ENCODE assay signal across 15 cellular contexts in genomic region chr19:980133-980998, GRCh38. TPM values are rescaled to one million over a fixed set of nuclear protein-coding genes. Genes with fewer than 3 reads are reported as not detected.
DNase-seq lines count a peak whose midpoint lies in the region; ATAC-seq, FAIRE-seq and TF ChIP-seq lines count a peak whose summit lies in the region.
"Had no signal": no experiment of that assay in that cellular context is flagged by ENCODE, and none has a peak within 500 bp of the region (broad histone marks: within the 10 kb centered on the region; RNA-seq: fewer than 3 reads in every experiment).

No MANE protein-coding gene starts in this region.

- peaks cover 26% of the 10 kb centered on the region for H3K79me2 ChIP-seq in K562 (ENCODE audit: control insufficient read depth, insufficient read depth, low read length)

- DNase-seq in K562 (ENCODE audit: extremely low read depth in 1 of 4, low spot score in 3 of 4) (peak; percentile 85 to 98 (median 88)), mucosa of gallbladder (ENCODE audit: low spot score) (peak; percentile 40), SIG-M5 treated with dmso at 0.1 percent for 504 hours (lab: John Stamatoyannopoulos, UW; ENCODE audit: unreplicated experiment) (no peak), NCI-H748 treated with DMSO at 0.1 percent for 48 hours (lab: John Stamatoyannopoulos, UW) (no peak)
- DNase-seq in activated naive CD8-positive, alpha-beta T cell treated with anti-CD3 and anti-CD28 coated beads for 36 hours = no peak
- DNase-seq: activated CD4-positive, alpha-beta T cell treated with anti-CD3 and anti-CD28 coated beads, Interleukin-2, amount 50 U/mL, for 1 hour; activated naive CD4-positive, alpha-beta T cell treated with anti-CD3 and anti-CD28 coated beads, Interleukin-2, amount 50 U/mL, for 16 hours; COR-L47; effector CD4-positive, alpha-beta T cell; NCI-H2227 treated with DMSO at 0.1 percent for 48 hours; nucleus accumbens; stimulated activated CD4-positive, alpha-beta T cell treated with anti-CD3 and anti-CD28 coated beads, Interleukin-4, amount 100 ng/mL, for 24 hours had no signal

- TF ChIP-seq EP300 in K562 (IDR thresholded peaks at IDR 0.05; ENCODE audit: low read length) = peak; percentile 74

- POLR2A ChIA-PET in K562 (lab: Yijun Ruan, JAX) = interaction anchor here (0.8 to 1.3 kb wide), 4 partner anchors 9 to 57 kb away, joined by 3 to 6 read pairs (median 5); no protein-coding TSS in a partner anchor

- H3K9me3 Mint-ChIP-seq in activated naive CD8-positive, alpha-beta T cell treated with anti-CD3 and anti-CD28 coated beads for 36 hours = no peaks in the 10 kb centered on the region

- peaks cover 8% of the 10 kb centered on the region for H3K4me1 Mint-ChIP-seq in activated naive CD8-positive, alpha-beta T cell treated with anti-CD3 and anti-CD28 coated beads for 36 hours

- peaks cover 7% of the 10 kb centered on the region for H3K36me3 Mint-ChIP-seq in activated naive CD8-positive, alpha-beta T cell treated with anti-CD3 and anti-CD28 coated beads for 36 hours

- TF ChIP-seq CTCF in K562 (IDR thresholded peaks at IDR 0.05 in 2 of 3, conservative IDR thresholded peaks at IDR 0.05 in 1 of 3; ENCODE audit: insufficient read depth in 2 of 3, low read depth in 1 of 3, low read length in 3 of 3) = no peak

- BruUV-seq in K562 (replicated peaks; lab: Mats Ljungman, UMichigan) = TSS peak; percentile 86

- no peak overlapping the region for H3K4me3 Mint-ChIP-seq in activated naive CD8-positive, alpha-beta T cell treated with anti-CD3 and anti-CD28 coated beads for 36 hours

- in situ Hi-C loops in K562 (cut with MboI) = loop anchor here (5.0 kb wide), 1 partner anchor 58 kb away; no protein-coding TSS in a partner anchor

- peak overlapping the region; percentile 37 for H2AFZ ChIP-seq in K562 (ENCODE audit: low read depth, low read length)

- FAIRE-seq in K562 (lab: Jason Lieb, UNC) = peak; percentile 94

- H3K27ac ChIP-seq in HUES48 (ENCODE audit: low read depth, low read length) (peak overlapping the region; percentile 78), K562 (ENCODE audit: extremely low read depth, low read depth, low read length) (peak overlapping the region; percentile 85)
- H3K27ac ChIP-seq: SJSA1, suprapubic skin had no signal

- H3K27me3 ChIP-seq in HUES48 (ENCODE audit: control insufficient read depth, insufficient read depth, low read length) (no peaks in the 10 kb centered on the region), K562 (ENCODE audit: control insufficient read depth in 2 of 2, insufficient read depth in 2 of 2, low read length in 2 of 2) (no peaks in the 10 kb centered on the region)
- H3K27me3 ChIP-seq: SJSA1, suprapubic skin had no signal

- CTCF ChIA-PET in K562 (lab: Yijun Ruan, JAX; ENCODE audit: low intra/inter-chr PET ratio) = interaction anchor here (5.7 kb wide), 1 partner anchor 57 kb away, joined by 158 read pairs; the partner anchor contains the start of gene ARID3A

- peak in 1 of 2 experiments; percentile 29; a peak in 2 of 4 replicates for TF ChIP-seq RAD21 in K562 (CRISPR knock-in tag; conservative IDR thresholded peaks at IDR 0.05 in 1 of 2, IDR thresholded peaks at IDR 0.05 in 1 of 2)

- no peaks in the 10 kb centered on the region for H4K20me1 ChIP-seq in K562 (replicated peaks; ENCODE audit: control insufficient read depth, insufficient read depth, low read length)

- H3K27ac Mint-ChIP-seq in activated naive CD8-positive, alpha-beta T cell treated with anti-CD3 and anti-CD28 coated beads for 36 hours = no peak overlapping the region

- H3K9ac ChIP-seq in HUES48 (ENCODE audit: low read depth, low read length) (no peak overlapping the region), K562 (ENCODE audit: insufficient read depth in 1 of 2, low read depth in 2 of 2, low read length in 2 of 2) (peak overlapping the region; percentile 80 to 94)

- ATAC-seq in K562 = peak; percentile 86

- peak overlapping the region; percentile 86 for H3K4me2 ChIP-seq in K562 (ENCODE audit: insufficient read depth, low read length)

- peak; percentile 63 for TF ChIP-seq POLR2A in K562 (conservative IDR thresholded peaks at IDR 0.05)

- no peaks in the 10 kb centered on the region for H3K9me3 ChIP-seq in HUES48 (ENCODE audit: control insufficient read depth, insufficient read depth, low read length)
- H3K9me3 ChIP-seq in K562 (replicated peaks; ENCODE audit: control insufficient read depth, insufficient read depth, low read depth, low read length) = no peaks in the 10 kb centered on the region
- H3K9me3 ChIP-seq: SJSA1, suprapubic skin had no signal

- H3K4me3 ChIP-seq in HUES48 (ENCODE audit: low read depth, low read length) (no peak overlapping the region), K562 (peak overlapping the region; percentile 38)
- H3K4me3 ChIP-seq: SJSA1, suprapubic skin had no signal

- intact Hi-C loops in K562 (cut with micrococcal nuclease) = loop anchor here (1.0 to 5.0 kb wide), 3 partner anchors 55 to 208 kb away; no protein-coding TSS in a partner anchor

- WGBS in K562 (ENCODE audit: insufficient coverage, low coverage, missing lambda C conversion rate) = 4% methylated on average over 27 of the region's 32 CpGs

- H3K4me1 ChIP-seq in HUES48 (ENCODE audit: control insufficient read depth, insufficient read depth, low read length) (peaks cover 7% of the 10 kb centered on the region; the same call in 1 of the 2 replicates), K562 (replicated peaks in 1 of 2; ENCODE audit: control insufficient read depth in 2 of 2, insufficient read depth in 2 of 2, low read length in 2 of 2) (peaks cover 25 to 76% of the 10 kb centered on the region in 2 experiments)

- no peaks in the 10 kb centered on the region for H3K9me1 ChIP-seq in K562 (ENCODE audit: control insufficient read depth, insufficient read depth, low read length)

- H3K36me3 ChIP-seq in HUES48 (ENCODE audit: control insufficient read depth, insufficient read depth, low read length) = no peaks in the 10 kb centered on the region
- H3K36me3 ChIP-seq in K562 (ENCODE audit: control insufficient read depth, insufficient read depth, low read length) = 0 out of 3 replicates have a peak, but pooled peaks cover under 1% of the 10 kb centered on the region
- H3K36me3 ChIP-seq: suprapubic skin had no signal

- no peaks in the 10 kb centered on the region for H3K27me3 Mint-ChIP-seq in activated naive CD8-positive, alpha-beta T cell treated with anti-CD3 and anti-CD28 coated beads for 36 hours

RNA-seq across cellular contexts. Expression of gene WDR18, which starts 3.8 kb away (rescaled TPM):
- total RNA-seq in K562 (2011; cell fraction: chromatin; rRNA removed; ENCODE audit: low replicate concordance) = 32.2 and 119 TPM in 2 replicates
- 140 and 174 TPM in 2 replicates for total RNA-seq in K562 (2011; cell fraction: nucleolus; rRNA removed)
- total RNA-seq in K562 (2011; cell fraction: nucleoplasm; rRNA removed) = 50.0 and 55.1 TPM in 2 replicates
- 181 and 210 TPM in 2 replicates for total RNA-seq in K562 (2014; rRNA removed)
- total RNA-seq in K562 (2014; rRNA removed; fragmentation: Illumina TruSeq; extraction: Trizol) = 13.0 and 15.5 TPM in 2 replicates
- total RNA-seq in K562 (2015; rRNA removed; fragmentation: Illumina TruSeq; extraction: Trizol) = 37.6 and 45.0 TPM in 2 replicates
- 128 and 134 TPM in 2 replicates for total RNA-seq in K562 (2021)
- 30.1 and 47.8 TPM in 2 replicates for polyA plus RNA-seq in K562 (2011; rRNA removed)
- polyA plus RNA-seq in K562 (2011; cell fraction: cytosol; rRNA removed) = 62.1 and 244 TPM in 2 replicates
- 137 and 203 TPM in 2 replicates for polyA plus RNA-seq in K562 (2011; cell fraction: nucleus; rRNA removed)
- polyA plus RNA-seq in K562 (2012) = 73.6 and 92.2 TPM in 2 replicates
- polyA plus RNA-seq in K562 (2014; fragmentation: Illumina TruSeq; extraction: Trizol) = 16.3 and 52.9 TPM in 2 replicates
- polyA plus RNA-seq in K562 (2014; fragmentation: Nextera tagmentation; extraction: Ambion mirVana) = 1 to 10 TPM in 1 of 2 experiments, under 1 TPM in 1; 0.65 to 1.1 TPM
- polyA plus RNA-seq in K562 (2014; rRNA removed) = 106 and 130 TPM in 2 replicates
- polyA minus RNA-seq in K562 (2011; rRNA and poly(A)+ RNA removed) = 17.0 and 26.0 TPM in 2 replicates
- polyA minus RNA-seq in K562 (2011; cell fraction: cytosol; rRNA and poly(A)+ RNA removed) = 90.0 and 91.8 TPM in 2 replicates
- 52.1 and 52.4 TPM in 2 replicates for polyA minus RNA-seq in K562 (2011; cell fraction: nucleus; rRNA and poly(A)+ RNA removed)
- total RNA-seq in mucosa of gallbladder = 52.5 TPM
- 100 to 1,000 TPM; 126 to 127 TPM for total RNA-seq in activated naive CD8-positive, alpha-beta T cell treated with anti-CD3 and anti-CD28 coated beads for 36 hours

RNA-seq across cellular contexts. Expression of gene GRIN3B, which starts 19.9 kb away (rescaled TPM):
- 0.32 and 0.88 TPM in 2 replicates for total RNA-seq in K562 (2011; cell fraction: chromatin; rRNA removed; ENCODE audit: low replicate concordance)
- total RNA-seq in K562 (2011; cell fraction: nucleolus; rRNA removed) = 1.3 and 2.9 TPM in 2 replicates
- 0.29 and 0.46 TPM in 2 replicates for total RNA-seq in K562 (2011; cell fraction: nucleoplasm; rRNA removed)
- total RNA-seq in K562 (2014; rRNA removed) (0.95 TPM in 1 of 2 replicates, not detected in the other), K562 (2014; rRNA removed; fragmentation: Illumina TruSeq; extraction: Trizol) (not detected in 2 replicates), K562 (2015; rRNA removed; fragmentation: Illumina TruSeq; extraction: Trizol) (not detected in 2 replicates), K562 (2021) (0.51 TPM in 1 of 2 replicates, not detected in the other), mucosa of gallbladder (0.06 TPM)
- polyA plus RNA-seq in K562 (2011; rRNA removed) (0.06 and 0.23 TPM in 2 replicates), K562 (2014; fragmentation: Illumina TruSeq; extraction: Trizol) (not detected in 2 replicates), K562 (2014; fragmentation: Nextera tagmentation; extraction: Ambion mirVana) (not detected), K562 (2014; rRNA removed) (0.15 and 0.19 TPM in 2 replicates)
- polyA plus RNA-seq in K562 (2011; cell fraction: cytosol; rRNA removed) = 0.31 and 0.53 TPM in 2 replicates
- 2.2 and 2.5 TPM in 2 replicates for polyA plus RNA-seq in K562 (2011; cell fraction: nucleus; rRNA removed)
- polyA plus RNA-seq in K562 (2012) = 0.12 and 0.51 TPM in 2 replicates
- polyA minus RNA-seq in K562 (2011; rRNA and poly(A)+ RNA removed) = 0.06 TPM in 1 of 2 replicates, not detected in the other
- not detected in 2 replicates for polyA minus RNA-seq in K562 (2011; cell fraction: cytosol; rRNA and poly(A)+ RNA removed)
- polyA minus RNA-seq in K562 (2011; cell fraction: nucleus; rRNA and poly(A)+ RNA removed) = 0.40 and 1.4 TPM in 2 replicates
- total RNA-seq in activated naive CD8-positive, alpha-beta T cell treated with anti-CD3 and anti-CD28 coated beads for 36 hours = not detected
- total RNA-seq: SJSA1 had no signal

RNA-seq across cellular contexts. Expression of gene TMEM259, which starts 40.6 kb away (rescaled TPM):
- 157 and 512 TPM in 2 replicates for total RNA-seq in K562 (2011; cell fraction: chromatin; rRNA removed; ENCODE audit: low replicate concordance)
- 498 and 541 TPM in 2 replicates for total RNA-seq in K562 (2011; cell fraction: nucleolus; rRNA removed)
- total RNA-seq in K562 (2011; cell fraction: nucleoplasm; rRNA removed) = 251 and 289 TPM in 2 replicates
- total RNA-seq in K562 (2014; rRNA removed) (135 and 169 TPM in 2 replicates), K562 (2014; rRNA removed; fragmentation: Illumina TruSeq; extraction: Trizol) (13.4 and 18.5 TPM in 2 replicates), K562 (2015; rRNA removed; fragmentation: Illumina TruSeq; extraction: Trizol) (59.7 and 60.9 TPM in 2 replicates), K562 (2021) (176 and 193 TPM in 2 replicates), mucosa of gallbladder (182 TPM)
- polyA plus RNA-seq in K562 (2011; rRNA removed) (83.2 and 158 TPM in 2 replicates), K562 (2014; fragmentation: Illumina TruSeq; extraction: Trizol) (63.6 and 79.5 TPM in 2 replicates), K562 (2014; fragmentation: Nextera tagmentation; extraction: Ambion mirVana) (under 1 TPM; 0.52 to 0.57 TPM), K562 (2014; rRNA removed) (225 and 231 TPM in 2 replicates)
- polyA plus RNA-seq in K562 (2011; cell fraction: cytosol; rRNA removed) = 163 and 311 TPM in 2 replicates
- 1,374 and 1,890 TPM in 2 replicates for polyA plus RNA-seq in K562 (2011; cell fraction: nucleus; rRNA removed)
- polyA plus RNA-seq in K562 (2012) = 118 and 187 TPM in 2 replicates
- 18.2 and 31.6 TPM in 2 replicates for polyA minus RNA-seq in K562 (2011; rRNA and poly(A)+ RNA removed)
- polyA minus RNA-seq in K562 (2011; cell fraction: cytosol; rRNA and poly(A)+ RNA removed) = 42.1 and 50.9 TPM in 2 replicates
- polyA minus RNA-seq in K562 (2011; cell fraction: nucleus; rRNA and poly(A)+ RNA removed) = 105 and 111 TPM in 2 replicates
- total RNA-seq in activated naive CD8-positive, alpha-beta T cell treated with anti-CD3 and anti-CD28 coated beads for 36 hours = 100 to 1,000 TPM; 136 to 138 TPM

RNA-seq across cellular contexts. Expression of gene RNU6-2, which starts 41.0 kb away (rescaled TPM):
- total RNA-seq in K562 (2011; cell fraction: chromatin; rRNA removed; ENCODE audit: low replicate concordance) = not detected in 2 replicates
- not detected in 2 replicates for total RNA-seq in K562 (2011; cell fraction: nucleolus; rRNA removed)
- total RNA-seq in K562 (2011; cell fraction: nucleoplasm; rRNA removed) = not detected in 2 replicates
- not detected in 2 replicates for total RNA-seq in K562 (2014; rRNA removed)
- total RNA-seq in K562 (2014; rRNA removed; fragmentation: Illumina TruSeq; extraction: Trizol) = not detected in 2 replicates
- total RNA-seq in K562 (2015; rRNA removed; fragmentation: Illumina TruSeq; extraction: Trizol) = not detected in 2 replicates
- total RNA-seq in K562 (2021) = not detected in 2 replicates
- not detected in 2 replicates for polyA plus RNA-seq in K562 (2011; rRNA removed)
- not detected in 2 replicates for polyA plus RNA-seq in K562 (2011; cell fraction: cytosol; rRNA removed)
- not detected in 2 replicates for polyA plus RNA-seq in K562 (2011; cell fraction: nucleus; rRNA removed)
- not detected in 2 replicates for polyA plus RNA-seq in K562 (2012)
- polyA plus RNA-seq in K562 (2014; fragmentation: Illumina TruSeq; extraction: Trizol) = not detected in 2 replicates
- not detected for polyA plus RNA-seq in K562 (2014; fragmentation: Nextera tagmentation; extraction: Ambion mirVana)
- not detected in 2 replicates for polyA plus RNA-seq in K562 (2014; rRNA removed)
- polyA minus RNA-seq in K562 (2011; rRNA and poly(A)+ RNA removed) = under 0.01 TPM in 2 replicates
- 667 TPM in 1 of 2 replicates, not detected in the other for polyA minus RNA-seq in K562 (2011; cell fraction: cytosol; rRNA and poly(A)+ RNA removed)
- polyA minus RNA-seq in K562 (2011; cell fraction: nucleus; rRNA and poly(A)+ RNA removed) = under 0.01 TPM in 1 of 2 replicates, not detected in the other
- total RNA-seq in mucosa of gallbladder = not detected
- total RNA-seq in activated naive CD8-positive, alpha-beta T cell treated with anti-CD3 and anti-CD28 coated beads for 36 hours = not detected
- total RNA-seq: SJSA1, suprapubic skin had no signal

RNA-seq across cellular contexts. Expression of gene CNN2, which starts 46.0 kb away (rescaled TPM):
- total RNA-seq in K562 (2011; cell fraction: chromatin; rRNA removed; ENCODE audit: low replicate concordance) = 25.1 and 70.9 TPM in 2 replicates
- 40.8 and 41.4 TPM in 2 replicates for total RNA-seq in K562 (2011; cell fraction: nucleolus; rRNA removed)
- 34.4 and 52.1 TPM in 2 replicates for total RNA-seq in K562 (2011; cell fraction: nucleoplasm; rRNA removed)
- total RNA-seq in K562 (2014; rRNA removed) (82.3 and 124 TPM in 2 replicates), K562 (2014; rRNA removed; fragmentation: Illumina TruSeq; extraction: Trizol) (33.7 and 45.6 TPM in 2 replicates), K562 (2015; rRNA removed; fragmentation: Illumina TruSeq; extraction: Trizol) (52.7 and 54.9 TPM in 2 replicates), K562 (2021) (161 and 174 TPM in 2 replicates), mucosa of gallbladder (104 TPM)
- polyA plus RNA-seq in K562 (2011; rRNA removed) (36.4 and 61.3 TPM in 2 replicates), K562 (2014; fragmentation: Illumina TruSeq; extraction: Trizol) (123 and 158 TPM in 2 replicates), K562 (2014; fragmentation: Nextera tagmentation; extraction: Ambion mirVana) (10 to 100 TPM; 12.1 to 12.8 TPM), K562 (2014; rRNA removed) (71.3 and 73.3 TPM in 2 replicates)
- 82.9 and 105 TPM in 2 replicates for polyA plus RNA-seq in K562 (2011; cell fraction: cytosol; rRNA removed)
- polyA plus RNA-seq in K562 (2011; cell fraction: nucleus; rRNA removed) = 42.5 and 55.7 TPM in 2 replicates
- polyA plus RNA-seq in K562 (2012) = 82.7 and 152 TPM in 2 replicates
- polyA minus RNA-seq in K562 (2011; rRNA and poly(A)+ RNA removed) = 45.8 and 50.7 TPM in 2 replicates
- polyA minus RNA-seq in K562 (2011; cell fraction: cytosol; rRNA and poly(A)+ RNA removed) = 132 and 161 TPM in 2 replicates
- polyA minus RNA-seq in K562 (2011; cell fraction: nucleus; rRNA and poly(A)+ RNA removed) = 9.0 and 15.9 TPM in 2 replicates
- 10 to 100 TPM; 76.0 to 80.5 TPM for total RNA-seq in activated naive CD8-positive, alpha-beta T cell treated with anti-CD3 and anti-CD28 coated beads for 36 hours

Comparison
In these comparisons a context has a peak if more than half of its experiments do, and no peak if none do; other contexts are left out.
1. DNase-seq: peak in K562 (4 of 4) and mucosa of gallbladder (single experiment); none in SIG-M5 treated with dmso at 0.1 percent for 504 hours (single experiment), activated naive CD8-positive, alpha-beta T cell treated with anti-CD3 and anti-CD28 coated beads for 36 hours (single experiment) and NCI-H748 treated with DMSO at 0.1 percent for 48 hours (single experiment).